10 cellular contexts compared by ENCODE assay signal in genomic region chr10:79155301-79156081, GRCh38.
DNase-seq lines count a peak whose midpoint lies in the region; ATAC-seq and TF ChIP-seq lines count a peak whose summit lies in the region.
"Had no signal": no experiment of that assay in that cellular context is flagged by ENCODE, and none has a peak within 500 bp of the region (broad histone marks: within the 10 kb centered on the region; RNA-seq: fewer than 3 reads in every experiment).

No MANE protein-coding gene starts in this region.

- H3K4me2 ChIP-seq in BLaER1 treated with 17β-estradiol and CSF1 and Interleukin-3, amounts not matched to agents 10 nM and 100 nM = peak overlapping the region; percentile 60 to 99 (median 97)

- H3K27me3 Mint-ChIP-seq in neural crest cell (ENCODE audit: low read depth) = no peaks in the 10 kb centered on the region
- H3K27me3 Mint-ChIP-seq: activated CD8-positive, alpha-beta T cell treated with anti-CD3 and anti-CD28 coated beads for 36 hours had no signal

- H3K4me3 Mint-ChIP-seq in neural crest cell = no peak overlapping the region
- H3K4me3 Mint-ChIP-seq: activated CD8-positive, alpha-beta T cell treated with anti-CD3 and anti-CD28 coated beads for 36 hours had no signal

- no peaks in the 10 kb centered on the region for H3K27me3 ChIP-seq in BLaER1 treated with 17β-estradiol and CSF1 and Interleukin-3, amounts not matched to agents 10 nM and 100 nM
- no peaks in the 10 kb centered on the region for H3K27me3 ChIP-seq in MG63
- H3K27me3 ChIP-seq in dorsolateral prefrontal cortex = no peaks in the 10 kb centered on the region

- POLR2A ChIA-PET in HEK293T (lab: Yijun Ruan, JAX) = no interaction called here

- intact Hi-C loops in dorsolateral prefrontal cortex (cut with DNase I) = loop anchor here in 1 of 2 donors (5.0 kb wide), 1 partner anchor 37 kb away; no protein-coding TSS in a partner anchor

- H3K36me3 Mint-ChIP-seq in neural crest cell (ENCODE audit: low read depth) = no peaks in the 10 kb centered on the region

- H3K4me3 ChIP-seq in BLaER1 treated with 17β-estradiol and CSF1 and Interleukin-3, amounts not matched to agents 10 nM and 100 nM = no peak overlapping the region
- H3K4me3 ChIP-seq in MG63 = no peak overlapping the region
- no peak overlapping the region for H3K4me3 ChIP-seq in dorsolateral prefrontal cortex

- peaks cover 98 to 100% (median 99%) of the 10 kb centered on the region in 10 experiments for H3K4me1 ChIP-seq in BLaER1 treated with 17β-estradiol and CSF1 and Interleukin-3, amounts not matched to agents 10 nM and 100 nM
- H3K4me1 ChIP-seq: parathyroid adenoma had no signal

- DNase-seq in MG63 (peak; percentile 72), dorsolateral prefrontal cortex (no peak), neural crest cell (ENCODE audit: low read depth, low spot score) (no peak), occipital lobe (lab: John Stamatoyannopoulos, UW) (no peak), AG08395 (ENCODE audit: low spot score) (no peak), HEK293T (ENCODE audit: extremely low spot score) (no peak)
- DNase-seq: activated CD8-positive, alpha-beta T cell treated with anti-CD3 and anti-CD28 coated beads for 36 hours had no signal

- CTCF ChIA-PET in HEK293T (lab: Yijun Ruan, JAX) = no interaction called here

- H3K36me3 ChIP-seq in BLaER1 treated with 17β-estradiol and CSF1 and Interleukin-3, amounts not matched to agents 10 nM and 100 nM = peaks cover 3 to 69% (median 29%) of the 10 kb centered on the region in 11 experiments; a peak in 16 of 22 replicates
- peaks cover 68% of the 10 kb centered on the region for H3K36me3 ChIP-seq in MG63

- ATAC-seq in GM21367 (IDR thresholded peaks at IDR 0.05; ENCODE audit: unreplicated experiment) = no peak
- ATAC-seq: activated CD8-positive, alpha-beta T cell treated with anti-CD3 and anti-CD28 coated beads for 36 hours had no signal

- peak overlapping the region in 10 of 11 experiments; percentile 6 to 93 (median 36); a peak in 17 of 22 replicates for H3K27ac ChIP-seq in BLaER1 treated with 17β-estradiol and CSF1 and Interleukin-3, amounts not matched to agents 10 nM and 100 nM
- H3K27ac ChIP-seq in dorsolateral prefrontal cortex = peak overlapping the region in 42 of 59 donors; percentile 13 to 89 (median 50)
- H3K27ac ChIP-seq: parathyroid adenoma had no signal

- H3K4me1 Mint-ChIP-seq in neural crest cell = peaks cover 31% of the 10 kb centered on the region

- H3K9ac ChIP-seq in BLaER1 treated with 17β-estradiol and CSF1 and Interleukin-3, amounts not matched to agents 10 nM and 100 nM = peak overlapping the region in 6 of 11 experiments; percentile 6 to 42 (median 35); a peak in 8 of 22 replicates
- H3K9ac ChIP-seq: parathyroid adenoma had no signal

- no peaks in the 10 kb centered on the region for H3K9me3 ChIP-seq in BLaER1 treated with 17β-estradiol and CSF1 and Interleukin-3, amounts not matched to agents 10 nM and 100 nM (replicated peaks in 1 of 11)
- H3K9me3 ChIP-seq in MG63 = no peaks in the 10 kb centered on the region

- H3K27ac Mint-ChIP-seq in neural crest cell (ENCODE audit: unreplicated experiment) = peak overlapping the region; percentile 62
- H3K27ac Mint-ChIP-seq: activated CD8-positive, alpha-beta T cell treated with anti-CD3 and anti-CD28 coated beads for 36 hours had no signal

- H3K9me3 Mint-ChIP-seq in neural crest cell = no peaks in the 10 kb centered on the region
- H3K9me3 Mint-ChIP-seq: activated CD8-positive, alpha-beta T cell treated with anti-CD3 and anti-CD28 coated beads for 36 hours had no signal

- TF ChIP-seq CTCF in dorsolateral prefrontal cortex (IDR thresholded peaks at IDR 0.05 in 54 of 56, conservative IDR thresholded peaks at IDR 0.05 in 2 of 56; ENCODE audit: low read depth in 1 of 56, partially characterized antibody in 56 of 56) (peak in 31 of 56 donors; percentile 7 to 49 (median 25)), neural crest cell (conservative IDR thresholded peaks at IDR 0.05) (no peak)

- peaks cover 57 to 93% (median 73%) of the 10 kb centered on the region in 11 experiments for H4K20me1 ChIP-seq in BLaER1 treated with 17β-estradiol and CSF1 and Interleukin-3, amounts not matched to agents 10 nM and 100 nM

TF ChIP-seq in HEK293T, 16 proteins besides CTCF, POLR2A, EP300 and RAD21:
- TF ChIP-seq ELF4 (IDR thresholded peaks at IDR 0.05) (no peak), ZNF384 (IDR thresholded peaks at IDR 0.05) (no peak), L3MBTL2 (conservative IDR thresholded peaks at IDR 0.05) (no peak)
